8 cellular contexts compared by ENCODE assay signal in the genomic region with DNA sequence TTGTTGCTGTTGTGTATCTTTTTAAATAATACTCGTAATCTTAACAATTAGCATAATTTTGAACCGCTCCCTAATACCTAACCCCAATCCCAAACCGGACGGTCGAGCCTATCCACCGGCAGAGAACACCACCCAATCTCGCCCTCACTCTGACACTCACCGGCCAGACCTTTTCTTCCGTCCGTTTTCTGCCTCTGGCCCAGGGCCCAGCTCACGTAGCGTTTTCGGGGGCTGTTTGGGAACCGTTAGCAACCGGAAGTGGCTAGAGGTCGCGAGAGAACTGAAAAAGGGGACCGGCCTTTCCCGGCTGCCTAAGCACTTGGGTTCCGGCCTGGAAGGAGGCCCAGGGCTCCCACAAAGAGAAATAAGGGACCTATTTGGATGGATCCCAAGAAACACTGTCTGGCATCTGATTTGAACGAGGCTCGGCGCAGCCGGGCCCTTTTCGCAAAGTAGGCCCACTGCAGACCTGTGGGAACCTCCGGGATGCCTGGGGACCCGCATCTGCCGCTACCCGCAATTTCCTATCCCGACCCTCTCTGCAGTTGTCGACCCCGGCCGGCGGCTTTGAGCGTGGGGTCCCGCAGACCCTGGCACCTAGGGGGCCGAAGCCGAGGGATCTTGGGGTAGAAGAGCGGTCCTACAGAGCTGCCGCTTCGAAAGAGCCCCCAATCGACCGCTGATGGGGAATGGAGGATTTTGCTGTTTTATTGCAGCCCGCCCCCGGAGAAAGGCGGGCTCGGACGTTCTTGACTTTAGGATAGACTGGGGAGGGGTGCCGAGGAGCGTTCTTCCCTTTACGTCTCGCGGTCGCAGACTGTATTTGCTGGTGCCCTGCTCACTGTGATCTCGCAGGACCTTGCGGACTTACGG. TPM values are rescaled to one million over a fixed set of nuclear protein-coding genes. Genes with fewer than 3 reads are reported as not detected.
DNase-seq lines count a peak whose midpoint lies in the region; ATAC-seq and TF ChIP-seq lines count a peak whose summit lies in the region.

No MANE protein-coding gene starts in this region.

- H4K20me1 ChIP-seq in KMS-11 (ENCODE audit: insufficient read depth): no peaks in the 10 kb centered on the region
- H4K20me1 ChIP-seq in fibroblast of lung (ENCODE audit: control insufficient read depth, extremely low read depth, insufficient read depth, low read length): no peaks in the 10 kb centered on the region

- H3K9ac ChIP-seq in KMS-11 (peak overlapping the region; percentile 69), fibroblast of lung (ENCODE audit: insufficient read depth, low read length) (peak overlapping the region; percentile 77)

- peak; percentile 81 for DNase-seq in DMS53 treated with DMSO at 0.1 percent for 48 hours (lab: John Stamatoyannopoulos, UW; ENCODE audit: unreplicated experiment)
- peak; percentile 98 for DNase-seq in RKO (ENCODE audit: low spot score)
- peak; percentile 97 to 98 for DNase-seq in fibroblast of lung (ENCODE audit: low read depth in 2 of 2)
- DNase-seq in naive thymus-derived CD4-positive, alpha-beta T cell: peak; percentile 45 to 72 (median 56)

- POLR2A ChIA-PET in naive thymus-derived CD4-positive, alpha-beta T cell (lab: Charles Lee): interaction anchor here (0.7 to 6.4 kb wide), 14 partner anchors 11 to 1418 kb away, joined by 3 to 75 read pairs (median 4); a partner anchor contains a TSS

- peaks cover 42% of the 10 kb centered on the region for H3K4me1 Mint-ChIP-seq in activated T-helper 17 cell treated with anti-CD3 and anti-CD28 coated beads, Interleukin-2, amount 50 U/mL, for 72 hours
- H3K4me1 Mint-ChIP-seq in naive thymus-derived CD4-positive, alpha-beta T cell: peaks cover 31 to 77% (median 72%) of the 10 kb centered on the region in 7 donors
- H3K4me1 Mint-ChIP-seq in stimulated activated memory B cell treated with anti-CD40 and anti-IgM and Interleukin-4, amounts not matched to agents 10 μg/mL and 1 μg/mL and 100 μg/mL, for 72 hours: peaks cover 61% of the 10 kb centered on the region

- ATAC-seq in GM21737 (IDR thresholded peaks at IDR 0.05; ENCODE audit: unreplicated experiment): peak; percentile 66
- ATAC-seq in activated T-helper 17 cell treated with anti-CD3 and anti-CD28 coated beads, Interleukin-2, amount 50 U/mL, for 72 hours (replicated peaks): peak; percentile 46
- peak; percentile 56 for ATAC-seq in naive thymus-derived CD4-positive, alpha-beta T cell
- peak; percentile 77 for ATAC-seq in stimulated activated memory B cell treated with anti-CD40 and anti-IgM and Interleukin-4, amounts not matched to agents 10 μg/mL and 1 μg/mL and 100 μg/mL, for 72 hours

- peak overlapping the region; percentile 82 for H3K27ac Mint-ChIP-seq in activated T-helper 17 cell treated with anti-CD3 and anti-CD28 coated beads, Interleukin-2, amount 50 U/mL, for 72 hours
- H3K27ac Mint-ChIP-seq in naive thymus-derived CD4-positive, alpha-beta T cell: peak overlapping the region; percentile 91 to 100 (median 97)
- H3K27ac Mint-ChIP-seq in stimulated activated memory B cell treated with anti-CD40 and anti-IgM and Interleukin-4, amounts not matched to agents 10 μg/mL and 1 μg/mL and 100 μg/mL, for 72 hours: peak overlapping the region; percentile 89

- H3K27me3 ChIP-seq in KMS-11 (ENCODE audit: insufficient read depth, low read depth): no peaks in the 10 kb centered on the region
- H3K27me3 ChIP-seq in fibroblast of lung (ENCODE audit: control insufficient read depth, insufficient read depth, low read length): no peaks in the 10 kb centered on the region
- H3K27me3 ChIP-seq in naive thymus-derived CD4-positive, alpha-beta T cell (ENCODE audit: control insufficient read depth in 2 of 2, insufficient read depth in 2 of 2, low read length in 2 of 2): no peaks in the 10 kb centered on the region

- CTCF ChIA-PET in naive thymus-derived CD4-positive, alpha-beta T cell (lab: Charles Lee): interaction anchor here (0.9 to 1.2 kb wide), 2 partner anchors 9 to 12 kb away, joined by 3 read pairs; no protein-coding TSS in a partner anchor

- H3K4me1 ChIP-seq in KMS-11 (ENCODE audit: low read depth, poor library complexity, severe bottlenecking): peaks cover 49% of the 10 kb centered on the region
- peaks cover 4% of the 10 kb centered on the region for H3K4me1 ChIP-seq in fibroblast of lung (ENCODE audit: control insufficient read depth, extremely low read depth, insufficient read depth, low read length)
- peaks cover 10 to 19% of the 10 kb centered on the region in 2 donors for H3K4me1 ChIP-seq in naive thymus-derived CD4-positive, alpha-beta T cell (ENCODE audit: control insufficient read depth in 2 of 2, insufficient read depth in 2 of 2, low read length in 2 of 2)

- intact Hi-C loops in naive thymus-derived CD4-positive, alpha-beta T cell (cut with micrococcal nuclease): loop anchor here (1.0 to 10.0 kb wide), 15 partner anchors 13 to 1982 kb away; a partner anchor contains a TSS

- no peak overlapping the region for H3K4me3 ChIP-seq in KMS-11 (IDR thresholded peaks at IDR 0.05; ENCODE audit: insufficient read depth, low read depth, low read length)
- peak overlapping the region; percentile 81 to 100 (median 82) for H3K4me3 ChIP-seq in fibroblast of lung (replicated peaks in 1 of 4; ENCODE audit: control extremely low read depth in 1 of 4, insufficient read depth in 1 of 4, low read depth in 3 of 4, low read length in 4 of 4)
- peak overlapping the region; percentile 89 for H3K4me3 ChIP-seq in naive thymus-derived CD4-positive, alpha-beta T cell (ENCODE audit: low read length)

- H3K27ac ChIP-seq in KMS-11 (peak overlapping the region; percentile 69), fibroblast of lung (ENCODE audit: insufficient read depth, low read length) (peak overlapping the region; percentile 77)
- H3K27ac ChIP-seq in naive thymus-derived CD4-positive, alpha-beta T cell (ENCODE audit: low read depth, low read length): peak overlapping the region; percentile 98

- H3K79me2 ChIP-seq in KMS-11 (ENCODE audit: insufficient read depth, low read depth): peaks cover 8% of the 10 kb centered on the region
- peaks cover 31% of the 10 kb centered on the region for H3K79me2 ChIP-seq in fibroblast of lung (ENCODE audit: control insufficient read depth, insufficient read depth, low read length)

- peaks cover 45% of the 10 kb centered on the region for H3K36me3 Mint-ChIP-seq in activated T-helper 17 cell treated with anti-CD3 and anti-CD28 coated beads, Interleukin-2, amount 50 U/mL, for 72 hours (ENCODE audit: low read depth)
- H3K36me3 Mint-ChIP-seq in naive thymus-derived CD4-positive, alpha-beta T cell: peaks cover 0 to 3% (median 0%) of the 10 kb centered on the region in 5 donors
- peaks cover 11% of the 10 kb centered on the region for H3K36me3 Mint-ChIP-seq in stimulated activated memory B cell treated with anti-CD40 and anti-IgM and Interleukin-4, amounts not matched to agents 10 μg/mL and 1 μg/mL and 100 μg/mL, for 72 hours

- no peaks in the 10 kb centered on the region for H3K9me3 Mint-ChIP-seq in activated T-helper 17 cell treated with anti-CD3 and anti-CD28 coated beads, Interleukin-2, amount 50 U/mL, for 72 hours
- H3K9me3 Mint-ChIP-seq in naive thymus-derived CD4-positive, alpha-beta T cell: peaks cover 0 to 1% (median 0%) of the 10 kb centered on the region in 11 donors
- no peaks in the 10 kb centered on the region for H3K9me3 Mint-ChIP-seq in stimulated activated memory B cell treated with anti-CD40 and anti-IgM and Interleukin-4, amounts not matched to agents 10 μg/mL and 1 μg/mL and 100 μg/mL, for 72 hours

- H3K4me2 ChIP-seq in KMS-11: peak overlapping the region; percentile 79
- peak overlapping the region; percentile 77 for H3K4me2 ChIP-seq in fibroblast of lung (ENCODE audit: extremely low read depth, insufficient read depth, low read length)

- no peaks in the 10 kb centered on the region for H3K27me3 Mint-ChIP-seq in activated T-helper 17 cell treated with anti-CD3 and anti-CD28 coated beads, Interleukin-2, amount 50 U/mL, for 72 hours
- no peaks in the 10 kb centered on the region for H3K27me3 Mint-ChIP-seq in naive thymus-derived CD4-positive, alpha-beta T cell
- no peaks in the 10 kb centered on the region for H3K27me3 Mint-ChIP-seq in stimulated activated memory B cell treated with anti-CD40 and anti-IgM and Interleukin-4, amounts not matched to agents 10 μg/mL and 1 μg/mL and 100 μg/mL, for 72 hours

- H3K36me3 ChIP-seq in KMS-11 (ENCODE audit: insufficient read depth) (no peaks in the 10 kb centered on the region), fibroblast of lung (ENCODE audit: control insufficient read depth, insufficient read depth, low read length) (no peaks in the 10 kb centered on the region)
- H3K36me3 ChIP-seq in naive thymus-derived CD4-positive, alpha-beta T cell (ENCODE audit: control insufficient read depth in 2 of 3, insufficient read depth in 3 of 3, low read length in 3 of 3): peaks cover 0 to 7% (median 0%) of the 10 kb centered on the region in 3 experiments

- H2AFZ ChIP-seq in KMS-11 (ENCODE audit: low read depth): peak overlapping the region; percentile 98
- peak overlapping the region; percentile 92 for H2AFZ ChIP-seq in fibroblast of lung (ENCODE audit: low read length)

- peak overlapping the region; percentile 79 for H3K4me3 Mint-ChIP-seq in activated T-helper 17 cell treated with anti-CD3 and anti-CD28 coated beads, Interleukin-2, amount 50 U/mL, for 72 hours
- H3K4me3 Mint-ChIP-seq in naive thymus-derived CD4-positive, alpha-beta T cell: peak overlapping the region; percentile 91 to 100 (median 94)
- H3K4me3 Mint-ChIP-seq in stimulated activated memory B cell treated with anti-CD40 and anti-IgM and Interleukin-4, amounts not matched to agents 10 μg/mL and 1 μg/mL and 100 μg/mL, for 72 hours: peak overlapping the region; percentile 88

- no peak for TF ChIP-seq CTCF in KMS-11 (conservative IDR thresholded peaks at IDR 0.05; ENCODE audit: low read depth, low read length)
- no peak for TF ChIP-seq CTCF in fibroblast of lung (conservative IDR thresholded peaks at IDR 0.05 in 1 of 2, IDR thresholded peaks at IDR 0.05 in 1 of 2; ENCODE audit: low read depth in 1 of 2, low read length in 2 of 2)

- no peaks in the 10 kb centered on the region for H3K9me3 ChIP-seq in fibroblast of lung (ENCODE audit: control insufficient read depth, insufficient read depth, low read depth, low read length)
- H3K9me3 ChIP-seq in naive thymus-derived CD4-positive, alpha-beta T cell (ENCODE audit: control insufficient read depth in 2 of 3, low read length in 3 of 3): no peaks in the 10 kb centered on the region

RNA-seq across cellular contexts. Expression of a gene that starts 4.9 kb away (rescaled TPM):
- total RNA-seq in activated T-helper 17 cell treated with anti-CD3 and anti-CD28 coated beads, Interleukin-2, amount 50 U/mL, for 72 hours: 10 to 100 TPM; 16.5 to 42.7 TPM
- 16.2 and 21.6 TPM in 2 replicates for total RNA-seq in fibroblast of lung
- 10.2 and 13.4 TPM in 2 replicates for polyA plus RNA-seq in fibroblast of lung
- 4.3 and 8.6 TPM in 2 replicates for polyA plus RNA-seq in fibroblast of lung (2012)
- 17.6 and 21.8 TPM in 2 replicates for polyA minus RNA-seq in fibroblast of lung (ENCODE audit: low replicate concordance)
- total RNA-seq in naive thymus-derived CD4-positive, alpha-beta T cell: 10 to 100 TPM; 23.8 to 46.7 (median 25.7) TPM
- 1 to 10 TPM in 1 of 2 donors, under 1 TPM in 1; 0.52 to 3.3 TPM for polyA plus RNA-seq in naive thymus-derived CD4-positive, alpha-beta T cell

RNA-seq across cellular contexts. Expression of a gene that starts 12.4 kb away (rescaled TPM):
- total RNA-seq in activated T-helper 17 cell treated with anti-CD3 and anti-CD28 coated beads, Interleukin-2, amount 50 U/mL, for 72 hours: 1 to 10 TPM; 2.0 to 3.0 TPM
- total RNA-seq in fibroblast of lung: 5.9 and 6.6 TPM in 2 replicates
- polyA plus RNA-seq in fibroblast of lung: 2.0 and 2.7 TPM in 2 replicates
- 1.9 and 2.7 TPM in 2 replicates for polyA plus RNA-seq in fibroblast of lung (2012)
- polyA minus RNA-seq in fibroblast of lung (ENCODE audit: low replicate concordance): 0.93 TPM in 1 of 2 replicates, not detected in the other
- total RNA-seq in naive thymus-derived CD4-positive, alpha-beta T cell: 10 to 100 TPM in 2 of 5 experiments, 1 to 10 TPM in 3; 6.4 to 13.9 (median 7.6) TPM
- polyA plus RNA-seq in naive thymus-derived CD4-positive, alpha-beta T cell: 10 to 100 TPM; 13.6 to 15.7 TPM

RNA-seq across cellular contexts. Expression of a gene that starts 56.5 kb away (rescaled TPM):
- 10 to 100 TPM in 1 of 2 donors, 1 to 10 TPM in 1; 2.1 to 14.8 TPM for total RNA-seq in activated T-helper 17 cell treated with anti-CD3 and anti-CD28 coated beads, Interleukin-2, amount 50 U/mL, for 72 hours
- total RNA-seq in fibroblast of lung: 0.33 and 0.51 TPM in 2 replicates
- polyA plus RNA-seq in fibroblast of lung: 0.14 and 0.23 TPM in 2 replicates
- 0.15 and 0.23 TPM in 2 replicates for polyA plus RNA-seq in fibroblast of lung (2012)
- polyA minus RNA-seq in fibroblast of lung (ENCODE audit: low replicate concordance): not detected in 2 replicates
- 1 to 10 TPM in 2 of 5 experiments, under 1 TPM in 3; 0.41 to 6.5 (median 0.92) TPM for total RNA-seq in naive thymus-derived CD4-positive, alpha-beta T cell
- polyA plus RNA-seq in naive thymus-derived CD4-positive, alpha-beta T cell: 1 to 10 TPM; 1.1 to 1.6 TPM
